8 cellular contexts compared by ENCODE assay signal in genomic region chr1:208219659-208220282, GRCh38. TPM values are rescaled to one million over a fixed set of nuclear protein-coding genes. Genes with fewer than 3 reads are reported as not detected.
DNase-seq lines count a peak whose midpoint lies in the region; ATAC-seq, FAIRE-seq and TF ChIP-seq lines count a peak whose summit lies in the region.

No MANE protein-coding gene starts in this region.

- H3K4me1 ChIP-seq in adipocyte (ENCODE audit: control insufficient read depth, insufficient read depth, low read length) (peaks cover 20% of the 10 kb centered on the region), heart left ventricle (peaks cover 15 to 93% (median 75%) of the 10 kb centered on the region in 12 donors), sigmoid colon (peaks cover 0 to 51% (median 44%) of the 10 kb centered on the region in 4 donors)

- no peaks in the 10 kb centered on the region for H3K27me3 ChIP-seq in adipocyte (replicated peaks; ENCODE audit: control insufficient read depth, insufficient read depth, low read length)
- H3K27me3 ChIP-seq in heart left ventricle = no peaks in the 10 kb centered on the region
- H3K27me3 ChIP-seq in sigmoid colon = no peaks in the 10 kb centered on the region

- H3K9me3 ChIP-seq in adipocyte (ENCODE audit: control insufficient read depth, low read length) (no peaks in the 10 kb centered on the region), heart left ventricle (no peaks in the 10 kb centered on the region), sigmoid colon (no peaks in the 10 kb centered on the region)

- 12 to 22% (median 16%) methylated on average over 15 of the region's 15 CpGs for WGBS in heart left ventricle, 4 donors
- WGBS in sigmoid colon, 2 donors = 49 to 84% methylated on average over 15 of the region's 15 CpGs

- H3K4me3 ChIP-seq in adipocyte (ENCODE audit: low read length) = no peak overlapping the region
- H3K4me3 ChIP-seq in heart left ventricle = peak overlapping the region in 4 of 12 donors; percentile 2 to 19 (median 6)
- H3K4me3 ChIP-seq in sigmoid colon = no peak overlapping the region

- ATAC-seq in heart left ventricle = peak; percentile 79 to 91 (median 84)

- H3K27ac ChIP-seq in heart left ventricle (peak overlapping the region; percentile 35 to 94 (median 84)), sigmoid colon (peak overlapping the region; percentile 71 to 79 (median 78))

- peak; percentile 76 for DNase-seq in H54 (ENCODE audit: insufficient read length, low spot score)
- peak; percentile 86 for DNase-seq in adipocyte (ENCODE audit: low read depth)
- DNase-seq in heart left ventricle = peak; percentile 79 to 90 (median 84)
- DNase-seq in sigmoid colon = peak; percentile 84
- DNase-seq in NCI-H510A treated with DMSO at 0.1 percent for 48 hours (lab: John Stamatoyannopoulos, UW) = no peak
- no peak for DNase-seq in activated effector memory CD4-positive, alpha-beta T cell treated with anti-CD3 and anti-CD28 coated beads, Interleukin-2, amount 50 U/mL, for 16 hours
- DNase-seq in COLO668 (lab: John Stamatoyannopoulos, UW; ENCODE audit: unreplicated experiment) = no peak
- no peak for DNase-seq in GM19240 (ENCODE audit: insufficient read length, low spot score)

- intact Hi-C loops in heart left ventricle (cut with DNase I) (loop anchor here in 2 of 10 donors (5.0 kb wide), 2 partner anchors 52 to 57 kb away; no protein-coding TSS in a partner anchor), sigmoid colon (cut with DNase I) (no loop called here)

- FAIRE-seq in H54 (lab: Jason Lieb, UNC) = no peak

- H3K36me3 ChIP-seq in adipocyte (ENCODE audit: control insufficient read depth, insufficient read depth, low read length, severe bottlenecking) (peaks cover 4% of the 10 kb centered on the region), heart left ventricle (peaks cover 0 to 30% (median 18%) of the 10 kb centered on the region in 9 donors), sigmoid colon (peaks cover 0 to 22% (median 11%) of the 10 kb centered on the region in 4 donors)

- H3K9ac ChIP-seq in adipocyte (ENCODE audit: low read length) = no peak overlapping the region

- no peak for TF ChIP-seq POLR2A in H54 (IDR thresholded peaks at IDR 0.05; ENCODE audit: low read depth, low read length)
- no peak for TF ChIP-seq POLR2A in heart left ventricle (IDR thresholded peaks at IDR 0.05)
- TF ChIP-seq POLR2A in sigmoid colon (IDR thresholded peaks at IDR 0.05) = no peak

- TF ChIP-seq CTCF in heart left ventricle (IDR thresholded peaks at IDR 0.05) (no peak), sigmoid colon (IDR thresholded peaks at IDR 0.05) (no peak)

- TF ChIP-seq EP300 in sigmoid colon (IDR thresholded peaks at IDR 0.05) = no peak

RNA-seq across cellular contexts. Expression of gene PLXNA2, which starts 24.4 kb away (rescaled TPM):
- 10 to 100 TPM; 13.3 to 28.2 (median 18.4) TPM for total RNA-seq in heart left ventricle
- 10 to 100 TPM in 1 of 2 donors, 1 to 10 TPM in 1; 9.2 to 10.5 TPM for polyA plus RNA-seq in heart left ventricle
- 10 to 100 TPM in 2 of 4 donors, 1 to 10 TPM in 2; 5.1 to 16.1 (median 8.4) TPM for total RNA-seq in sigmoid colon
- 10 to 100 TPM in 1 of 3 donors, 1 to 10 TPM in 2; 2.4 to 14.2 (median 4.9) TPM for polyA plus RNA-seq in sigmoid colon

Comparison
In these comparisons a context has a peak if more than half of its experiments do, and no peak if none do; other contexts are left out.
1. DNase-seq: peak in H54 (single experiment), adipocyte (single experiment), heart left ventricle (5 of 5) and sigmoid colon (single experiment); none in NCI-H510A treated with DMSO at 0.1 percent for 48 hours (single experiment), activated effector memory CD4-positive, alpha-beta T cell treated with anti-CD3 and anti-CD28 coated beads, Interleukin-2, amount 50 U/mL, for 16 hours (single experiment), COLO668 (single experiment) and GM19240 (single experiment).